1 cellular context compared by ENCODE assay signal in genomic region chr17:43483674-43484551, GRCh38.
TF ChIP-seq lines count a peak whose summit lies in the region.

Gene DHX8, plus strand, starts transcription at chr17:43483975. Its CDS starts 63 bp downstream, at chr17:43484038.

TF ChIP-seq in HepG2, 621 proteins besides CTCF, POLR2A, EP300 and RAD21 (continued from another document and continues in another):
- TF ChIP-seq, protein P1, sequence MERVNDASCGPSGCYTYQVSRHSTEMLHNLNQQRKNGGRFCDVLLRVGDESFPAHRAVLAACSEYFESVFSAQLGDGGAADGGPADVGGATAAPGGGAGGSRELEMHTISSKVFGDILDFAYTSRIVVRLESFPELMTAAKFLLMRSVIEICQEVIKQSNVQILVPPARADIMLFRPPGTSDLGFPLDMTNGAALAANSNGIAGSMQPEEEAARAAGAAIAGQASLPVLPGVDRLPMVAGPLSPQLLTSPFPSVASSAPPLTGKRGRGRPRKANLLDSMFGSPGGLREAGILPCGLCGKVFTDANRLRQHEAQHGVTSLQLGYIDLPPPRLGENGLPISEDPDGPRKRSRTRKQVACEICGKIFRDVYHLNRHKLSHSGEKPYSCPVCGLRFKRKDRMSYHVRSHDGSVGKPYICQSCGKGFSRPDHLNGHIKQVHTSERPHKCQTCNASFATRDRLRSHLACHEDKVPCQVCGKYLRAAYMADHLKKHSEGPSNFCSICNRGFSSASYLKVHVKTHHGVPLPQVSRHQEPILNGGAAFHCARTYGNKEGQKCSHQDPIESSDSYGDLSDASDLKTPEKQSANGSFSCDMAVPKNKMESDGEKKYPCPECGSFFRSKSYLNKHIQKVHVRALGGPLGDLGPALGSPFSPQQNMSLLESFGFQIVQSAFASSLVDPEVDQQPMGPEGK (CRISPR knock-in tag; IDR thresholded peaks at IDR 0.05), result peak; percentile 82
- TF ChIP-seq ZNF251 (CRISPR knock-in tag; IDR thresholded peaks at IDR 0.05), result peak; percentile 82; the same call in 1 of the 2 replicates
- TF ChIP-seq ZFY (CRISPR knock-in tag; IDR thresholded peaks at IDR 0.05), result peak; percentile 84
- TF ChIP-seq, protein P2, sequence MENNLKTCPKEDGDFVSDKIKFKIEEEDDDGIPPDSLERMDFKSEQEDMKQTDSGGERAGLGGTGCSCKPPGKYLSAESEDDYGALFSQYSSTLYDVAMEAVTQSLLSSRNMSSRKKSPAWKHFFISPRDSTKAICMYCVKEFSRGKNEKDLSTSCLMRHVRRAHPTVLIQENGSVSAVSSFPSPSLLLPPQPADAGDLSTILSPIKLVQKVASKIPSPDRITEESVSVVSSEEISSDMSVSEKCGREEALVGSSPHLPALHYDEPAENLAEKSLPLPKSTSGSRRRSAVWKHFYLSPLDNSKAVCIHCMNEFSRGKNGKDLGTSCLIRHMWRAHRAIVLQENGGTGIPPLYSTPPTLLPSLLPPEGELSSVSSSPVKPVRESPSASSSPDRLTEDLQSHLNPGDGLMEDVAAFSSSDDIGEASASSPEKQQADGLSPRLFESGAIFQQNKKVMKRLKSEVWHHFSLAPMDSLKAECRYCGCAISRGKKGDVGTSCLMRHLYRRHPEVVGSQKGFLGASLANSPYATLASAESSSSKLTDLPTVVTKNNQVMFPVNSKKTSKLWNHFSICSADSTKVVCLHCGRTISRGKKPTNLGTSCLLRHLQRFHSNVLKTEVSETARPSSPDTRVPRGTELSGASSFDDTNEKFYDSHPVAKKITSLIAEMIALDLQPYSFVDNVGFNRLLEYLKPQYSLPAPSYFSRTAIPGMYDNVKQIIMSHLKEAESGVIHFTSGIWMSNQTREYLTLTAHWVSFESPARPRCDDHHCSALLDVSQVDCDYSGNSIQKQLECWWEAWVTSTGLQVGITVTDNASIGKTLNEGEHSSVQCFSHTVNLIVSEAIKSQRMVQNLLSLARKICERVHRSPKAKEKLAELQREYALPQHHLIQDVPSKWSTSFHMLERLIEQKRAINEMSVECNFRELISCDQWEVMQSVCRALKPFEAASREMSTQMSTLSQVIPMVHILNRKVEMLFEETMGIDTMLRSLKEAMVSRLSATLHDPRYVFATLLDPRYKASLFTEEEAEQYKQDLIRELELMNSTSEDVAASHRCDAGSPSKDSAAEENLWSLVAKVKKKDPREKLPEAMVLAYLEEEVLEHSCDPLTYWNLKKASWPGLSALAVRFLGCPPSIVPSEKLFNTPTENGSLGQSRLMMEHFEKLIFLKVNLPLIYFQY (CRISPR knock-in tag; IDR thresholded peaks at IDR 0.05; ENCODE audit: borderline replicate concordance), result peak; percentile 87; the same call in 1 of the 2 replicates
- TF ChIP-seq FLYWCH1 (CRISPR knock-in tag; IDR thresholded peaks at IDR 0.05), result no peak; the same call in 1 of the 2 replicates
- TF ChIP-seq, protein P3, sequence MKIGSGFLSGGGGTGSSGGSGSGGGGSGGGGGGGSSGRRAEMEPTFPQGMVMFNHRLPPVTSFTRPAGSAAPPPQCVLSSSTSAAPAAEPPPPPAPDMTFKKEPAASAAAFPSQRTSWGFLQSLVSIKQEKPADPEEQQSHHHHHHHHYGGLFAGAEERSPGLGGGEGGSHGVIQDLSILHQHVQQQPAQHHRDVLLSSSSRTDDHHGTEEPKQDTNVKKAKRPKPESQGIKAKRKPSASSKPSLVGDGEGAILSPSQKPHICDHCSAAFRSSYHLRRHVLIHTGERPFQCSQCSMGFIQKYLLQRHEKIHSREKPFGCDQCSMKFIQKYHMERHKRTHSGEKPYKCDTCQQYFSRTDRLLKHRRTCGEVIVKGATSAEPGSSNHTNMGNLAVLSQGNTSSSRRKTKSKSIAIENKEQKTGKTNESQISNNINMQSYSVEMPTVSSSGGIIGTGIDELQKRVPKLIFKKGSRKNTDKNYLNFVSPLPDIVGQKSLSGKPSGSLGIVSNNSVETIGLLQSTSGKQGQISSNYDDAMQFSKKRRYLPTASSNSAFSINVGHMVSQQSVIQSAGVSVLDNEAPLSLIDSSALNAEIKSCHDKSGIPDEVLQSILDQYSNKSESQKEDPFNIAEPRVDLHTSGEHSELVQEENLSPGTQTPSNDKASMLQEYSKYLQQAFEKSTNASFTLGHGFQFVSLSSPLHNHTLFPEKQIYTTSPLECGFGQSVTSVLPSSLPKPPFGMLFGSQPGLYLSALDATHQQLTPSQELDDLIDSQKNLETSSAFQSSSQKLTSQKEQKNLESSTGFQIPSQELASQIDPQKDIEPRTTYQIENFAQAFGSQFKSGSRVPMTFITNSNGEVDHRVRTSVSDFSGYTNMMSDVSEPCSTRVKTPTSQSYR (CRISPR knock-in tag; IDR thresholded peaks at IDR 0.05; ENCODE audit: borderline replicate concordance), result peak; percentile 49; the same call in 1 of the 2 replicates
- TF ChIP-seq THAP11 (CRISPR knock-in tag; IDR thresholded peaks at IDR 0.05), result peak; percentile 96
- no peak; the same call in 1 of the 2 replicates for TF ChIP-seq MBD4 (IDR thresholded peaks at IDR 0.05; ENCODE audit: borderline replicate concordance, low read length)
- no peak for TF ChIP-seq ZNF644 (CRISPR knock-in tag; IDR thresholded peaks at IDR 0.05; ENCODE audit: low read depth)
- TF ChIP-seq EZH2 (conservative IDR thresholded peaks at IDR 0.05; ENCODE audit: low read depth, low read length), result no peak
- TF ChIP-seq ZNF274 (CRISPR knock-in tag; IDR thresholded peaks at IDR 0.05), result peak; percentile 94
- TF ChIP-seq U2AF2 (IDR thresholded peaks at IDR 0.05; ENCODE audit: low read depth, low read length), result no peak
- no peak for TF ChIP-seq FIP1L1 (IDR thresholded peaks at IDR 0.05; ENCODE audit: borderline replicate concordance, insufficient read depth, low read depth, low read length)
- TF ChIP-seq ZNF335 (CRISPR knock-in tag; IDR thresholded peaks at IDR 0.05), result peak; percentile 91
- no peak for TF ChIP-seq ATM (IDR thresholded peaks at IDR 0.05; ENCODE audit: borderline replicate concordance)
- no peak; the same call in 1 of the 2 replicates for TF ChIP-seq ZNF557 (CRISPR knock-in tag; IDR thresholded peaks at IDR 0.05)
- TF ChIP-seq, protein P4, sequence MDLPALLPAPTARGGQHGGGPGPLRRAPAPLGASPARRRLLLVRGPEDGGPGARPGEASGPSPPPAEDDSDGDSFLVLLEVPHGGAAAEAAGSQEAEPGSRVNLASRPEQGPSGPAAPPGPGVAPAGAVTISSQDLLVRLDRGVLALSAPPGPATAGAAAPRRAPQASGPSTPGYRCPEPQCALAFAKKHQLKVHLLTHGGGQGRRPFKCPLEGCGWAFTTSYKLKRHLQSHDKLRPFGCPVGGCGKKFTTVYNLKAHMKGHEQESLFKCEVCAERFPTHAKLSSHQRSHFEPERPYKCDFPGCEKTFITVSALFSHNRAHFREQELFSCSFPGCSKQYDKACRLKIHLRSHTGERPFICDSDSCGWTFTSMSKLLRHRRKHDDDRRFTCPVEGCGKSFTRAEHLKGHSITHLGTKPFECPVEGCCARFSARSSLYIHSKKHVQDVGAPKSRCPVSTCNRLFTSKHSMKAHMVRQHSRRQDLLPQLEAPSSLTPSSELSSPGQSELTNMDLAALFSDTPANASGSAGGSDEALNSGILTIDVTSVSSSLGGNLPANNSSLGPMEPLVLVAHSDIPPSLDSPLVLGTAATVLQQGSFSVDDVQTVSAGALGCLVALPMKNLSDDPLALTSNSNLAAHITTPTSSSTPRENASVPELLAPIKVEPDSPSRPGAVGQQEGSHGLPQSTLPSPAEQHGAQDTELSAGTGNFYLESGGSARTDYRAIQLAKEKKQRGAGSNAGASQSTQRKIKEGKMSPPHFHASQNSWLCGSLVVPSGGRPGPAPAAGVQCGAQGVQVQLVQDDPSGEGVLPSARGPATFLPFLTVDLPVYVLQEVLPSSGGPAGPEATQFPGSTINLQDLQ (CRISPR knock-in tag; IDR thresholded peaks at IDR 0.05), result peak; percentile 73; the same call in 1 of the 2 replicates
- no peak for TF ChIP-seq PHB2 (IDR thresholded peaks at IDR 0.05; ENCODE audit: partially characterized antibody)
- TF ChIP-seq NFRKB (IDR thresholded peaks at IDR 0.05), result peak; percentile 26; the same call in 1 of the 2 replicates
- TF ChIP-seq ATF1 (CRISPR knock-in tag; IDR thresholded peaks at IDR 0.05), result peak; percentile 84
- peak; percentile 100 for TF ChIP-seq XRCC5 (optimal IDR thresholded peaks at IDR 0.05; ENCODE audit: low read length)
- TF ChIP-seq PHF20 (CRISPR knock-in tag; IDR thresholded peaks at IDR 0.05), result peak; percentile 96
- TF ChIP-seq ZNF556 (CRISPR knock-in tag; IDR thresholded peaks at IDR 0.05; ENCODE audit: borderline replicate concordance), result peak; percentile 96
- TF ChIP-seq KAT7 (CRISPR knock-in tag; IDR thresholded peaks at IDR 0.05; ENCODE audit: borderline replicate concordance), result no peak
- peak; percentile 72; the same call in 1 of the 2 replicates for TF ChIP-seq ZNF451 (CRISPR knock-in tag; IDR thresholded peaks at IDR 0.05)
- TF ChIP-seq, protein P5, sequence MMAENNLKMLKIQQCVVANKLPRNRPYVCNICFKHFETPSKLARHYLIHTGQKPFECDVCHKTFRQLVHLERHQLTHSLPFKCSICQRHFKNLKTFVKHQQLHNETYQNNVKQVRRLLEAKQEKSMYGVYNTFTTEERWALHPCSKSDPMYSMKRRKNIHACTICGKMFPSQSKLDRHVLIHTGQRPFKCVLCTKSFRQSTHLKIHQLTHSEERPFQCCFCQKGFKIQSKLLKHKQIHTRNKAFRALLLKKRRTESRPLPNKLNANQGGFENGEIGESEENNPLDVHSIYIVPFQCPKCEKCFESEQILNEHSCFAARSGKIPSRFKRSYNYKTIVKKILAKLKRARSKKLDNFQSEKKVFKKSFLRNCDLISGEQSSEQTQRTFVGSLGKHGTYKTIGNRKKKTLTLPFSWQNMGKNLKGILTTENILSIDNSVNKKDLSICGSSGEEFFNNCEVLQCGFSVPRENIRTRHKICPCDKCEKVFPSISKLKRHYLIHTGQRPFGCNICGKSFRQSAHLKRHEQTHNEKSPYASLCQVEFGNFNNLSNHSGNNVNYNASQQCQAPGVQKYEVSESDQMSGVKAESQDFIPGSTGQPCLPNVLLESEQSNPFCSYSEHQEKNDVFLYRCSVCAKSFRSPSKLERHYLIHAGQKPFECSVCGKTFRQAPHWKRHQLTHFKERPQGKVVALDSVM (CRISPR knock-in tag; IDR thresholded peaks at IDR 0.05), result peak; percentile 78; the same call in 1 of the 2 replicates
- TF ChIP-seq ZNF382 (CRISPR knock-in tag; IDR thresholded peaks at IDR 0.05; ENCODE audit: borderline replicate concordance), result no peak
- TF ChIP-seq, protein P6, sequence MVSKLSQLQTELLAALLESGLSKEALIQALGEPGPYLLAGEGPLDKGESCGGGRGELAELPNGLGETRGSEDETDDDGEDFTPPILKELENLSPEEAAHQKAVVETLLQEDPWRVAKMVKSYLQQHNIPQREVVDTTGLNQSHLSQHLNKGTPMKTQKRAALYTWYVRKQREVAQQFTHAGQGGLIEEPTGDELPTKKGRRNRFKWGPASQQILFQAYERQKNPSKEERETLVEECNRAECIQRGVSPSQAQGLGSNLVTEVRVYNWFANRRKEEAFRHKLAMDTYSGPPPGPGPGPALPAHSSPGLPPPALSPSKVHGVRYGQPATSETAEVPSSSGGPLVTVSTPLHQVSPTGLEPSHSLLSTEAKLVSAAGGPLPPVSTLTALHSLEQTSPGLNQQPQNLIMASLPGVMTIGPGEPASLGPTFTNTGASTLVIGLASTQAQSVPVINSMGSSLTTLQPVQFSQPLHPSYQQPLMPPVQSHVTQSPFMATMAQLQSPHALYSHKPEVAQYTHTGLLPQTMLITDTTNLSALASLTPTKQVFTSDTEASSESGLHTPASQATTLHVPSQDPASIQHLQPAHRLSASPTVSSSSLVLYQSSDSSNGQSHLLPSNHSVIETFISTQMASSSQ (IDR thresholded peaks at IDR 0.05; ENCODE audit: low read depth), result peak; percentile 38; the same call in 1 of the 2 replicates
- TF ChIP-seq, protein P6 (CRISPR knock-in tag; IDR thresholded peaks at IDR 0.05; ENCODE audit: borderline replicate concordance), result peak; percentile 91
- TF ChIP-seq ZNF329 (CRISPR knock-in tag; IDR thresholded peaks at IDR 0.05; ENCODE audit: low read depth), result peak; percentile 79
- no peak for TF ChIP-seq MBNL3 (CRISPR knock-in tag; conservative IDR thresholded peaks at IDR 0.05)
- no peak for TF ChIP-seq ZNF773 (CRISPR knock-in tag; IDR thresholded peaks at IDR 0.05; ENCODE audit: borderline replicate concordance)
- TF ChIP-seq ZBTB44 (CRISPR knock-in tag; IDR thresholded peaks at IDR 0.05), result peak; percentile 72; the same call in 1 of the 2 replicates
- TF ChIP-seq AGO2 (optimal IDR thresholded peaks at IDR 0.05; ENCODE audit: low read depth, low read length), result no peak
- TF ChIP-seq SOX13 (IDR thresholded peaks at IDR 0.05), result peak; percentile 20; the same call in 1 of the 2 replicates
- TF ChIP-seq SOX13 (CRISPR knock-in tag; conservative IDR thresholded peaks at IDR 0.05 in 1 of 2, IDR thresholded peaks at IDR 0.05 in 1 of 2), result peak; percentile 67; a peak in 1 of 4 replicates
- TF ChIP-seq NR2F6 (IDR thresholded peaks at IDR 0.05), result 0 out of 2 replicates have a peak, but pooled peaks have one; percentile 16
- TF ChIP-seq NR2F6 (CRISPR knock-in tag; IDR thresholded peaks at IDR 0.05), result peak; percentile 84
- TF ChIP-seq, protein P7, sequence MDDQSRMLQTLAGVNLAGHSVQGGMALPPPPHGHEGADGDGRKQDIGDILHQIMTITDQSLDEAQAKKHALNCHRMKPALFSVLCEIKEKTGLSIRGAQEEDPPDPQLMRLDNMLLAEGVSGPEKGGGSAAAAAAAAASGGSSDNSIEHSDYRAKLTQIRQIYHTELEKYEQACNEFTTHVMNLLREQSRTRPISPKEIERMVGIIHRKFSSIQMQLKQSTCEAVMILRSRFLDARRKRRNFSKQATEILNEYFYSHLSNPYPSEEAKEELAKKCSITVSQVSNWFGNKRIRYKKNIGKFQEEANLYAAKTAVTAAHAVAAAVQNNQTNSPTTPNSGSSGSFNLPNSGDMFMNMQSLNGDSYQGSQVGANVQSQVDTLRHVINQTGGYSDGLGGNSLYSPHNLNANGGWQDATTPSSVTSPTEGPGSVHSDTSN (CRISPR knock-in tag; IDR thresholded peaks at IDR 0.05; ENCODE audit: borderline replicate concordance), result peak; percentile 31; the same call in 1 of the 2 replicates
- TF ChIP-seq CREM (IDR thresholded peaks at IDR 0.05), result peak; percentile 94
- no peak for TF ChIP-seq CREM (CRISPR knock-in tag; IDR thresholded peaks at IDR 0.05)
